In the genomic region with DNA sequence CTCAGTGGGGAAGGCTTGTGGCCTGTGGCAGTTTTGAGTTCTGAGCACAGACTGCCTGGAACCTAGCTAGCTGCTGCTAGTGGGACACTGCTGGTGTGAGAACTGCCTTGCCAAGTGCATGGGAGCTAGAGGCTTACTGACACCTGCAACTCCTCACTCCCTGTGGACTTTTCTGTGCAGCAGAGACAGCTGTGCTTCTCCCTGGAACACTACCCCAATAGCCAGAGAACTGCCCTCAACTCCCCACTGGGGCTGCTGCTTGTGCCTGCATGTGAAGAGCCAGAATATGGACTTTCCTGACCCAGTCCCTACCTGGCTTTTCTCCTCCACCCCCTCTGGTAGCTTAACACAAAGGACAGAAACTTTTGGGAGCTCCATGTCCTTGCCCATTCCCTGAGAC, we compare ENCODE assay signal across 6 cellular contexts.
"Had no signal": no experiment of that assay in that cellular context is flagged by ENCODE, and none has a peak within 500 bp of the region (broad histone marks: within the 10 kb centered on the region; RNA-seq: fewer than 3 reads in every experiment).

No MANE protein-coding gene starts in this region.

- H3K9me3 ChIP-seq: HAP-1 had no signal

- H3K9ac ChIP-seq: GM23248 had no signal

- H3K27ac ChIP-seq: GM23248, HL-60 had no signal

- DNase-seq: GM23248, GOT3, HFFc6 had no signal

- H3K4me3 ChIP-seq: GM23248, HAP-1 had no signal

- H3K4me3 Mint-ChIP-seq: HFFc6, IgD-negative memory B cell had no signal

- H3K4me1 ChIP-seq: HAP-1 had no signal

- H3K36me3 ChIP-seq: HAP-1 had no signal

- H3K27ac Mint-ChIP-seq: HFFc6, IgD-negative memory B cell had no signal

- H3K4me1 Mint-ChIP-seq: IgD-negative memory B cell had no signal
